ENCODE assay signal across 15 cellular contexts in genomic region chr13:86383151-86383550, GRCh38.
"Had no signal": no experiment of that assay in that cellular context is flagged by ENCODE, and none has a peak within 500 bp of the region (broad histone marks: within the 10 kb centered on the region; RNA-seq: fewer than 3 reads in every experiment).

No MANE protein-coding gene starts in this region.

- H3K27me3 Mint-ChIP-seq: activated naive CD8-positive, alpha-beta T cell; brain; central memory CD8-positive, alpha-beta T cell; dendritic cell treated with granulocyte-macrophage colony-stimulating factor and Interleukin-4, amounts not matched to agents 40 ng/mL and 50 ng/mL, for 4 days; effector memory CD8-positive, alpha-beta T cell; stimulated activated naive CD8-positive, alpha-beta T cell treated with anti-CD3 and anti-CD28 coated beads, Interleukin-15, Interleukin-2, amounts not matched to agents 100 ng/mL and 50 ng/mL, for 24 hours had no signal

- H3K4me1 Mint-ChIP-seq: brain; central memory CD8-positive, alpha-beta T cell; neural crest cell had no signal

- H3K36me3 Mint-ChIP-seq: activated naive CD8-positive, alpha-beta T cell; brain had no signal

- H3K9me3 Mint-ChIP-seq: brain; dendritic cell treated with granulocyte-macrophage colony-stimulating factor and Interleukin-4, amounts not matched to agents 40 ng/mL and 50 ng/mL, for 4 days; neural crest cell had no signal

- H3K27ac Mint-ChIP-seq: activated naive CD8-positive, alpha-beta T cell; brain; dendritic cell treated with granulocyte-macrophage colony-stimulating factor and Interleukin-4, amounts not matched to agents 40 ng/mL and 50 ng/mL, for 4 days; effector memory CD8-positive, alpha-beta T cell; stimulated activated naive CD8-positive, alpha-beta T cell treated with anti-CD3 and anti-CD28 coated beads, Interleukin-15, Interleukin-2, amounts not matched to agents 100 ng/mL and 50 ng/mL, for 24 hours had no signal

- ATAC-seq: activated CD4-positive, CD25-positive, alpha-beta regulatory T cell treated with anti-CD3 and anti-CD28 coated beads, Interleukin-2, amount 50 U/mL, for 24 hours; effector memory CD8-positive, alpha-beta T cell had no signal

- H3K4me3 Mint-ChIP-seq: activated naive CD8-positive, alpha-beta T cell; brain; central memory CD8-positive, alpha-beta T cell; dendritic cell treated with granulocyte-macrophage colony-stimulating factor and Interleukin-4, amounts not matched to agents 40 ng/mL and 50 ng/mL, for 4 days; effector memory CD8-positive, alpha-beta T cell; neural crest cell; stimulated activated naive CD8-positive, alpha-beta T cell treated with anti-CD3 and anti-CD28 coated beads, Interleukin-15, Interleukin-2, amounts not matched to agents 100 ng/mL and 50 ng/mL, for 24 hours had no signal

- DNase-seq: activated effector memory CD4-positive, alpha-beta T cell treated with Interleukin-2 at 50 U/mL for 16 hours; amygdala; effector memory CD8-positive, alpha-beta T cell; erythroblast; mesendoderm; stimulated activated CD4-positive, alpha-beta T cell treated with anti-CD3 and anti-CD28 coated beads, Interleukin-15, amount 100 ng/mL, for 24 hours; stimulated activated CD4-positive, alpha-beta T cell treated with anti-CD3 and anti-CD28 coated beads, Interleukin-4, amount 100 ng/mL, for 24 hours; testis had no signal
